In the genomic region with DNA sequence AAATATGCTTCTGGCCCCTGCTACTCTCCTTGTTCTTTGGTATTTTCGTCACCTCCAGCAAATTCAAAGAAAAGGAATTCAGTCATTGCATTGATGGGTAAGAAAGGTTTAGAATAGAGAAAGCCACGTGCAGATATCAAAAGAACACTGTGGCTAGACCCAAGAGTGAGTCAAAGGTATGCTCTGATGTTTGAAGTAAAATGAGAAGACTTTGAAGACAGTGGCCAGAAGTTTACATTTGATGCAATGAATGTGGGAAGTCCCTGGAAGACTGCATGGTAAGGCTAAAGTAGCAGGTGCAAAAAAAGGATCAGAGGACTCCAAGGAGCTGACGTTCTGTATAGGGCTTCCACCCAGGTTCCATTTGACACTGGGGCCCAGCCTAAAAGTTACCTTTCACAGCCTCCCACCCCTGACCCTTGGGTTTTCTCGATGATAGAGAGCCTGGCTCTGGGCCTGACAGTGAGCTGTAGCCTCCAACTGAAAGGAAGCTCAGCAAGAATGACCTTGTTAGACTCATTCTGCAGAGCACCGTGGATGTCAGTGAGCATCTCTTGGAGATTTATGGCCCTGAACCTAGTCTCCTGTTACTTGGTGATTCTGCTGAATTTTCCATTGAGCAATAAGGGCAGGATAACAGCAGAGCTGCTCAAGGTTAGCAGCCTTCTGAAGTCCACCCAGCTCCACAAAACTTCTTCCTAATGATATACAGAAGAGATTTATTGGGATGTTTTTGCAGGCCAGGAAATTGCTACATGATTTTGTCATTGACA, we compare ENCODE assay signal across 3 cellular contexts.
TF ChIP-seq lines count a peak whose summit lies in the region.

No MANE protein-coding gene starts in this region.

TF ChIP-seq in liver, 16 proteins besides CTCF, POLR2A, EP300 and RAD21:
- TF ChIP-seq, protein P1, sequence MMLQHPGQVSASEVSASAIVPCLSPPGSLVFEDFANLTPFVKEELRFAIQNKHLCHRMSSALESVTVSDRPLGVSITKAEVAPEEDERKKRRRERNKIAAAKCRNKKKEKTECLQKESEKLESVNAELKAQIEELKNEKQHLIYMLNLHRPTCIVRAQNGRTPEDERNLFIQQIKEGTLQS (IDR thresholded peaks at IDR 0.05): no peak
- TF ChIP-seq HNF4G (IDR thresholded peaks at IDR 0.05) (no peak), HNF4A (conservative IDR thresholded peaks at IDR 0.05) (no peak), YY1 (IDR thresholded peaks at IDR 0.05) (no peak)
- TF ChIP-seq, protein P2, sequence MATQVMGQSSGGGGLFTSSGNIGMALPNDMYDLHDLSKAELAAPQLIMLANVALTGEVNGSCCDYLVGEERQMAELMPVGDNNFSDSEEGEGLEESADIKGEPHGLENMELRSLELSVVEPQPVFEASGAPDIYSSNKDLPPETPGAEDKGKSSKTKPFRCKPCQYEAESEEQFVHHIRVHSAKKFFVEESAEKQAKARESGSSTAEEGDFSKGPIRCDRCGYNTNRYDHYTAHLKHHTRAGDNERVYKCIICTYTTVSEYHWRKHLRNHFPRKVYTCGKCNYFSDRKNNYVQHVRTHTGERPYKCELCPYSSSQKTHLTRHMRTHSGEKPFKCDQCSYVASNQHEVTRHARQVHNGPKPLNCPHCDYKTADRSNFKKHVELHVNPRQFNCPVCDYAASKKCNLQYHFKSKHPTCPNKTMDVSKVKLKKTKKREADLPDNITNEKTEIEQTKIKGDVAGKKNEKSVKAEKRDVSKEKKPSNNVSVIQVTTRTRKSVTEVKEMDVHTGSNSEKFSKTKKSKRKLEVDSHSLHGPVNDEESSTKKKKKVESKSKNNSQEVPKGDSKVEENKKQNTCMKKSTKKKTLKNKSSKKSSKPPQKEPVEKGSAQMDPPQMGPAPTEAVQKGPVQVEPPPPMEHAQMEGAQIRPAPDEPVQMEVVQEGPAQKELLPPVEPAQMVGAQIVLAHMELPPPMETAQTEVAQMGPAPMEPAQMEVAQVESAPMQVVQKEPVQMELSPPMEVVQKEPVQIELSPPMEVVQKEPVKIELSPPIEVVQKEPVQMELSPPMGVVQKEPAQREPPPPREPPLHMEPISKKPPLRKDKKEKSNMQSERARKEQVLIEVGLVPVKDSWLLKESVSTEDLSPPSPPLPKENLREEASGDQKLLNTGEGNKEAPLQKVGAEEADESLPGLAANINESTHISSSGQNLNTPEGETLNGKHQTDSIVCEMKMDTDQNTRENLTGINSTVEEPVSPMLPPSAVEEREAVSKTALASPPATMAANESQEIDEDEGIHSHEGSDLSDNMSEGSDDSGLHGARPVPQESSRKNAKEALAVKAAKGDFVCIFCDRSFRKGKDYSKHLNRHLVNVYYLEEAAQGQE (IDR thresholded peaks at IDR 0.05): no peak
- TF ChIP-seq, protein P3, sequence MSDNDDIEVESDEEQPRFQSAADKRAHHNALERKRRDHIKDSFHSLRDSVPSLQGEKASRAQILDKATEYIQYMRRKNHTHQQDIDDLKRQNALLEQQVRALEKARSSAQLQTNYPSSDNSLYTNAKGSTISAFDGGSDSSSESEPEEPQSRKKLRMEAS (IDR thresholded peaks at IDR 0.05): no peak

TF ChIP-seq in HepG2, 621 proteins besides CTCF, POLR2A, EP300 and RAD21:
- TF ChIP-seq PPARG (CRISPR knock-in tag; conservative IDR thresholded peaks at IDR 0.05): no peak
- TF ChIP-seq, protein P4, sequence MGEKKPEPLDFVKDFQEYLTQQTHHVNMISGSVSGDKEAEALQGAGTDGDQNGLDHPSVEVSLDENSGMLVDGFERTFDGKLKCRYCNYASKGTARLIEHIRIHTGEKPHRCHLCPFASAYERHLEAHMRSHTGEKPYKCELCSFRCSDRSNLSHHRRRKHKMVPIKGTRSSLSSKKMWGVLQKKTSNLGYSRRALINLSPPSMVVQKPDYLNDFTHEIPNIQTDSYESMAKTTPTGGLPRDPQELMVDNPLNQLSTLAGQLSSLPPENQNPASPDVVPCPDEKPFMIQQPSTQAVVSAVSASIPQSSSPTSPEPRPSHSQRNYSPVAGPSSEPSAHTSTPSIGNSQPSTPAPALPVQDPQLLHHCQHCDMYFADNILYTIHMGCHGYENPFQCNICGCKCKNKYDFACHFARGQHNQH (CRISPR knock-in tag; IDR thresholded peaks at IDR 0.05): no peak
- TF ChIP-seq ZMYM2 (CRISPR knock-in tag; IDR thresholded peaks at IDR 0.05): no peak
- no peak for TF ChIP-seq MIER2 (CRISPR knock-in tag; IDR thresholded peaks at IDR 0.05)
- TF ChIP-seq CCAR2 (optimal IDR thresholded peaks at IDR 0.05; ENCODE audit: low read depth, low read length): no peak
- no peak for TF ChIP-seq PRMT3 (CRISPR knock-in tag; IDR thresholded peaks at IDR 0.05; ENCODE audit: borderline replicate concordance, low read depth)
- no peak for TF ChIP-seq ADNP (CRISPR knock-in tag; IDR thresholded peaks at IDR 0.05)
- TF ChIP-seq AGO1 (IDR thresholded peaks at IDR 0.05; ENCODE audit: low read depth, low read length, poor library complexity, severe bottlenecking): no peak
- TF ChIP-seq, protein P5, sequence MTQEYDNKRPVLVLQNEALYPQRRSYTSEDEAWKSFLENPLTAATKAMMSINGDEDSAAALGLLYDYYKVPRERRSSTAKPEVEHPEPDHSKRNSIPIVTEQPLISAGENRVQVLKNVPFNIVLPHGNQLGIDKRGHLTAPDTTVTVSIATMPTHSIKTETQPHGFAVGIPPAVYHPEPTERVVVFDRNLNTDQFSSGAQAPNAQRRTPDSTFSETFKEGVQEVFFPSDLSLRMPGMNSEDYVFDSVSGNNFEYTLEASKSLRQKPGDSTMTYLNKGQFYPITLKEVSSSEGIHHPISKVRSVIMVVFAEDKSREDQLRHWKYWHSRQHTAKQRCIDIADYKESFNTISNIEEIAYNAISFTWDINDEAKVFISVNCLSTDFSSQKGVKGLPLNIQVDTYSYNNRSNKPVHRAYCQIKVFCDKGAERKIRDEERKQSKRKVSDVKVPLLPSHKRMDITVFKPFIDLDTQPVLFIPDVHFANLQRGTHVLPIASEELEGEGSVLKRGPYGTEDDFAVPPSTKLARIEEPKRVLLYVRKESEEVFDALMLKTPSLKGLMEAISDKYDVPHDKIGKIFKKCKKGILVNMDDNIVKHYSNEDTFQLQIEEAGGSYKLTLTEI (CRISPR knock-in tag; conservative IDR thresholded peaks at IDR 0.05): no peak
- TF ChIP-seq ZNF672 (CRISPR knock-in tag; IDR thresholded peaks at IDR 0.05): no peak
- TF ChIP-seq MEF2D (CRISPR knock-in tag; IDR thresholded peaks at IDR 0.05): no peak
- TF ChIP-seq ZNF552 (CRISPR knock-in tag; IDR thresholded peaks at IDR 0.05; ENCODE audit: borderline replicate concordance): no peak
- no peak for TF ChIP-seq SIN3A (IDR thresholded peaks at IDR 0.05; ENCODE audit: borderline replicate concordance, low read depth, low read length)
TF ChIP-seq in HepG2: peak in this region for 0.

TF ChIP-seq in K562, 482 proteins besides CTCF, POLR2A, EP300 and RAD21:
- TF ChIP-seq, protein P6, sequence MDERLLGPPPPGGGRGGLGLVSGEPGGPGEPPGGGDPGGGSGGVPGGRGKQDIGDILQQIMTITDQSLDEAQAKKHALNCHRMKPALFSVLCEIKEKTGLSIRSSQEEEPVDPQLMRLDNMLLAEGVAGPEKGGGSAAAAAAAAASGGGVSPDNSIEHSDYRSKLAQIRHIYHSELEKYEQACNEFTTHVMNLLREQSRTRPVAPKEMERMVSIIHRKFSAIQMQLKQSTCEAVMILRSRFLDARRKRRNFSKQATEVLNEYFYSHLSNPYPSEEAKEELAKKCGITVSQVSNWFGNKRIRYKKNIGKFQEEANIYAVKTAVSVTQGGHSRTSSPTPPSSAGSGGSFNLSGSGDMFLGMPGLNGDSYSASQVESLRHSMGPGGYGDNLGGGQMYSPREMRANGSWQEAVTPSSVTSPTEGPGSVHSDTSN (CRISPR knock-in tag; IDR thresholded peaks at IDR 0.05; ENCODE audit: low read depth): no peak
- TF ChIP-seq, protein P6 (tag; conservative IDR thresholded peaks at IDR 0.05; ENCODE audit: low read depth): peak; percentile 32; the same call in 1 of the 2 replicates
- TF ChIP-seq NCOA4 (IDR thresholded peaks at IDR 0.05; ENCODE audit: partially characterized antibody): no peak
- peak; percentile 53 for TF ChIP-seq MEIS2 (IDR thresholded peaks at IDR 0.05; ENCODE audit: partially characterized antibody)
